1 cellular context compared by ENCODE assay signal in the genomic region with DNA sequence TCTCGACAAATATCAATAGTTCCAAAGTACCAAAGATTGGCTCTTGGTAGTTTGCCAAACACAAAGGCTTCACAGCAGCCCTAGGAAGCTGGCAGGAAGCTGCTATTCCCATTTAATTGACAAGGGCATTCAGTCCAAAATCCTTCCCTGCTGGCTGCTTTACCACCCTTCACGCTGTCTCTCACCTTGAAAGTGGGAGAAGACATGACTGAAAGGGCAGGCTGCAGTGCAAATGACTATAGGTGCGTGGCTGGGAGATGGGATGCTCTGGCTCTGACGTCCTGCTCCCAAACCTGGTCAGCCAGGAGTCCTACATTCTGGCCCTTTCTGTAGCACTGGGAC.
TF ChIP-seq lines count a peak whose summit lies in the region.

No MANE protein-coding gene starts in this region.

TF ChIP-seq in IMR-90, 13 proteins besides CTCF, POLR2A, EP300 and RAD21:
- TF ChIP-seq FOS (IDR thresholded peaks at IDR 0.05; ENCODE audit: low read depth, low read length) = no peak
- TF ChIP-seq MXI1 (IDR thresholded peaks at IDR 0.05; ENCODE audit: borderline replicate concordance, low read depth, low read length) = no peak
- no peak for TF ChIP-seq BHLHE40 (IDR thresholded peaks at IDR 0.05; ENCODE audit: low read depth, low read length)
- TF ChIP-seq, protein P1, sequence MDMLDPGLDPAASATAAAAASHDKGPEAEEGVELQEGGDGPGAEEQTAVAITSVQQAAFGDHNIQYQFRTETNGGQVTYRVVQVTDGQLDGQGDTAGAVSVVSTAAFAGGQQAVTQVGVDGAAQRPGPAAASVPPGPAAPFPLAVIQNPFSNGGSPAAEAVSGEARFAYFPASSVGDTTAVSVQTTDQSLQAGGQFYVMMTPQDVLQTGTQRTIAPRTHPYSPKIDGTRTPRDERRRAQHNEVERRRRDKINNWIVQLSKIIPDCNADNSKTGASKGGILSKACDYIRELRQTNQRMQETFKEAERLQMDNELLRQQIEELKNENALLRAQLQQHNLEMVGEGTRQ (IDR thresholded peaks at IDR 0.05; ENCODE audit: low read depth, low read length) = no peak
- TF ChIP-seq CEBPB (IDR thresholded peaks at IDR 0.05; ENCODE audit: low read depth, low read length) = no peak
- no peak for TF ChIP-seq MAZ (IDR thresholded peaks at IDR 0.05; ENCODE audit: borderline replicate concordance, low read depth, low read length)
- TF ChIP-seq MAFK (IDR thresholded peaks at IDR 0.05; ENCODE audit: low read depth, low read length) = no peak
- no peak for TF ChIP-seq RFX5 (IDR thresholded peaks at IDR 0.05; ENCODE audit: low read depth, low read length)
- TF ChIP-seq CHD1 (IDR thresholded peaks at IDR 0.05; ENCODE audit: low read depth, low read length) = no peak
- TF ChIP-seq SMC3 (IDR thresholded peaks at IDR 0.05; ENCODE audit: low read depth, low read length) = no peak
- TF ChIP-seq, protein P2, sequence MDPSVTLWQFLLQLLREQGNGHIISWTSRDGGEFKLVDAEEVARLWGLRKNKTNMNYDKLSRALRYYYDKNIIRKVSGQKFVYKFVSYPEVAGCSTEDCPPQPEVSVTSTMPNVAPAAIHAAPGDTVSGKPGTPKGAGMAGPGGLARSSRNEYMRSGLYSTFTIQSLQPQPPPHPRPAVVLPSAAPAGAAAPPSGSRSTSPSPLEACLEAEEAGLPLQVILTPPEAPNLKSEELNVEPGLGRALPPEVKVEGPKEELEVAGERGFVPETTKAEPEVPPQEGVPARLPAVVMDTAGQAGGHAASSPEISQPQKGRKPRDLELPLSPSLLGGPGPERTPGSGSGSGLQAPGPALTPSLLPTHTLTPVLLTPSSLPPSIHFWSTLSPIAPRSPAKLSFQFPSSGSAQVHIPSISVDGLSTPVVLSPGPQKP (IDR thresholded peaks at IDR 0.05; ENCODE audit: borderline replicate concordance, low read depth, low read length) = no peak
